8 cellular contexts compared by ENCODE assay signal in the genomic region with DNA sequence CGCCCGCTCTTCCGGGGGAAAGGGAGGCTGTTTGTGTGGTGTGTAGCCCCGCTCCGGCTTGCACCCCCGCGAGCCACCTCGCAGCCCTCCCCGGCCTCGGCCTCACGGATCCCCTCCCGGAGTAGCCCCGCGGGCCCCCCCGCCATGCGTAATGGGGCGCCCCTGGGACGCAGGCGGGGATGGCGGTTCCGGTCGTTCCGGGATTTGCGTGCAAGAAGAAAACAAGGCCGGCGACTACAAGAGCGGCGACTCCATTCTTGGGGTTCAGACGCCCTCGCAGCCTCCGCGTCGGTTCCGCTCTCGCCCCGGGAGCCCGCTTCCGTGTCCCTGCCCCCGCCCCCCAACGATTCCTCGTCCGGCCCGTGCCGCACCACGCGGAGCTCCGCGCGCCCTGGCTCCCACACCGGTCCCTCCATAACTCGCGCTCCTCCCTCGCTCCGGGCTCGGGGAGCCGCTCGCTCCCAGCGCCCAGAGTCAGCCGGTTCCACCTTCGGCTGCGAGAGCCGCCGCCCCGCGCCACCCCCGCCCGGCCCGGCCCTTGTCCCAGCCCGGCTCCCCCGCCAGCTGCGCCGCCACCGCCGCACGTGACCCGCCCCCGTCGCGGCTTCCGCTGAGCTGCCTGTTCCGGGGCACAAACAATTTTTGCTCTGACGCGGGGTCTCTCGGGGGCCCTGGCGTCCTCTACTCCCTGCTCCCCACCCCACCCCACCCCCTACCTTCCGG.
DNase-seq lines count a peak whose midpoint lies in the region; ATAC-seq and TF ChIP-seq lines count a peak whose summit lies in the region.

No MANE protein-coding gene starts in this region.

- POLR2A ChIA-PET in AG04449 (lab: Yijun Ruan, JAX): no interaction called here
- POLR2A ChIA-PET in activated CD8-positive, alpha-beta T cell treated with anti-CD3 and anti-CD28 coated beads, Interleukin-2, amount 10 ng/mL, durations not matched to agents 7 days and 5 days (lab: Charles Lee): interaction anchor here (0.5 to 4.1 kb wide), 14 partner anchors 10 to 402 kb away, joined by 3 to 14 read pairs (median 4); a partner anchor contains a TSS

- no peaks in the 10 kb centered on the region for H3K9me3 ChIP-seq in mucosa of stomach (ENCODE audit: control insufficient read depth, low read length)

- H3K36me3 Mint-ChIP-seq in activated CD8-positive, alpha-beta T cell treated with anti-CD3 and anti-CD28 coated beads, Interleukin-2, amount 10 ng/mL, durations not matched to agents 7 days and 5 days (ENCODE audit: low read depth): no peaks in the 10 kb centered on the region
- H3K36me3 Mint-ChIP-seq in endothelial cell (ENCODE audit: low read depth, unreplicated experiment): no peaks in the 10 kb centered on the region
- H3K36me3 Mint-ChIP-seq in stimulated activated naive CD8-positive, alpha-beta T cell treated with anti-CD3 and anti-CD28 coated beads, Interleukin-15, Interleukin-2, amounts not matched to agents 100 ng/mL and 50 ng/mL, for 24 hours (ENCODE audit: low read depth): peaks cover 4% of the 10 kb centered on the region

- DNase-seq in AG04449 (ENCODE audit: low read depth, low spot score) (no peak), LHCN-M2 (ENCODE audit: low read depth) (peak; percentile 33), endothelial cell (ENCODE audit: low spot score) (peak; percentile 63)
- peak; percentile 75 for DNase-seq in activated CD8-positive, alpha-beta T cell treated with anti-CD3 and anti-CD28 coated beads, Interleukin-2, amount 10 ng/mL, durations not matched to agents 7 days and 5 days

- no peaks in the 10 kb centered on the region for H3K27me3 Mint-ChIP-seq in activated CD8-positive, alpha-beta T cell treated with anti-CD3 and anti-CD28 coated beads, Interleukin-2, amount 10 ng/mL, durations not matched to agents 7 days and 5 days (ENCODE audit: low read depth)
- H3K27me3 Mint-ChIP-seq in endothelial cell (ENCODE audit: unreplicated experiment): peaks cover 23% of the 10 kb centered on the region
- H3K27me3 Mint-ChIP-seq in stimulated activated naive CD8-positive, alpha-beta T cell treated with anti-CD3 and anti-CD28 coated beads, Interleukin-15, Interleukin-2, amounts not matched to agents 100 ng/mL and 50 ng/mL, for 24 hours: no peaks in the 10 kb centered on the region

- peak overlapping the region; percentile 78 for H3K4me3 Mint-ChIP-seq in activated CD8-positive, alpha-beta T cell treated with anti-CD3 and anti-CD28 coated beads, Interleukin-2, amount 10 ng/mL, durations not matched to agents 7 days and 5 days
- H3K4me3 Mint-ChIP-seq in endothelial cell (ENCODE audit: unreplicated experiment): no peak overlapping the region
- H3K4me3 Mint-ChIP-seq in stimulated activated naive CD8-positive, alpha-beta T cell treated with anti-CD3 and anti-CD28 coated beads, Interleukin-15, Interleukin-2, amounts not matched to agents 100 ng/mL and 50 ng/mL, for 24 hours: peak overlapping the region; percentile 86

- peak overlapping the region; percentile 96 for H3K27ac Mint-ChIP-seq in activated CD8-positive, alpha-beta T cell treated with anti-CD3 and anti-CD28 coated beads, Interleukin-2, amount 10 ng/mL, durations not matched to agents 7 days and 5 days
- H3K27ac Mint-ChIP-seq in endothelial cell (ENCODE audit: unreplicated experiment): no peak overlapping the region
- H3K27ac Mint-ChIP-seq in stimulated activated naive CD8-positive, alpha-beta T cell treated with anti-CD3 and anti-CD28 coated beads, Interleukin-15, Interleukin-2, amounts not matched to agents 100 ng/mL and 50 ng/mL, for 24 hours: peak overlapping the region; percentile 96

- no peaks in the 10 kb centered on the region for H3K27me3 ChIP-seq in mucosa of stomach (ENCODE audit: control insufficient read depth, insufficient read depth, low read length)

- peak; percentile 13 for ATAC-seq in GM18873 (IDR thresholded peaks at IDR 0.05; ENCODE audit: low FRiP score, unreplicated experiment)
- ATAC-seq in activated CD8-positive, alpha-beta T cell treated with anti-CD3 and anti-CD28 coated beads, Interleukin-2, amount 10 ng/mL, durations not matched to agents 7 days and 5 days: peak; percentile 43
- ATAC-seq in GM18870 (IDR thresholded peaks at IDR 0.05; ENCODE audit: unreplicated experiment): no peak

- TF ChIP-seq CTCF in AG04449 (IDR thresholded peaks at IDR 0.05; ENCODE audit: insufficient read depth, low read length, missing control alignments): no peak
- no peak for TF ChIP-seq CTCF in endothelial cell (IDR thresholded peaks at IDR 0.05; ENCODE audit: unreplicated experiment)

- peaks cover 26% of the 10 kb centered on the region for H3K4me1 ChIP-seq in mucosa of stomach (ENCODE audit: control insufficient read depth, insufficient read depth, low read length)

- H3K4me3 ChIP-seq in AG04449 (ENCODE audit: low read depth, low read length): peak overlapping the region; percentile 50
- H3K4me3 ChIP-seq in mucosa of stomach (ENCODE audit: low read length): peak overlapping the region; percentile 36

- H3K36me3 ChIP-seq in mucosa of stomach (ENCODE audit: control insufficient read depth, insufficient read depth, low read length): no peaks in the 10 kb centered on the region

- no peaks in the 10 kb centered on the region for H3K9me3 Mint-ChIP-seq in activated CD8-positive, alpha-beta T cell treated with anti-CD3 and anti-CD28 coated beads, Interleukin-2, amount 10 ng/mL, durations not matched to agents 7 days and 5 days (ENCODE audit: insufficient read depth)
- H3K9me3 Mint-ChIP-seq in endothelial cell (ENCODE audit: unreplicated experiment): no peaks in the 10 kb centered on the region
- H3K9me3 Mint-ChIP-seq in stimulated activated naive CD8-positive, alpha-beta T cell treated with anti-CD3 and anti-CD28 coated beads, Interleukin-15, Interleukin-2, amounts not matched to agents 100 ng/mL and 50 ng/mL, for 24 hours: no peaks in the 10 kb centered on the region

- peak overlapping the region; percentile 75 for H3K9ac ChIP-seq in mucosa of stomach (ENCODE audit: low read length)

- CTCF ChIA-PET in AG04449 (lab: Yijun Ruan, JAX): interaction anchor here (1.0 to 1.3 kb wide), 2 partner anchors 8 to 17 kb away, joined by 4 to 5 read pairs; no protein-coding TSS in a partner anchor
- CTCF ChIA-PET in activated CD8-positive, alpha-beta T cell treated with anti-CD3 and anti-CD28 coated beads, Interleukin-2, amount 10 ng/mL, durations not matched to agents 7 days and 5 days (lab: Charles Lee): interaction anchor here (0.9 to 1.3 kb wide), 3 partner anchors 11 to 292 kb away, joined by 3 to 4 read pairs (median 3); no protein-coding TSS in a partner anchor

- peaks cover 32% of the 10 kb centered on the region for H3K4me1 Mint-ChIP-seq in activated CD8-positive, alpha-beta T cell treated with anti-CD3 and anti-CD28 coated beads, Interleukin-2, amount 10 ng/mL, durations not matched to agents 7 days and 5 days (ENCODE audit: low read depth)
- H3K4me1 Mint-ChIP-seq in endothelial cell (ENCODE audit: unreplicated experiment): peaks cover 32% of the 10 kb centered on the region
- peaks cover 38% of the 10 kb centered on the region for H3K4me1 Mint-ChIP-seq in stimulated activated naive CD8-positive, alpha-beta T cell treated with anti-CD3 and anti-CD28 coated beads, Interleukin-15, Interleukin-2, amounts not matched to agents 100 ng/mL and 50 ng/mL, for 24 hours (ENCODE audit: low read depth)
